26 cellular contexts compared by ENCODE assay signal in the genomic region with DNA sequence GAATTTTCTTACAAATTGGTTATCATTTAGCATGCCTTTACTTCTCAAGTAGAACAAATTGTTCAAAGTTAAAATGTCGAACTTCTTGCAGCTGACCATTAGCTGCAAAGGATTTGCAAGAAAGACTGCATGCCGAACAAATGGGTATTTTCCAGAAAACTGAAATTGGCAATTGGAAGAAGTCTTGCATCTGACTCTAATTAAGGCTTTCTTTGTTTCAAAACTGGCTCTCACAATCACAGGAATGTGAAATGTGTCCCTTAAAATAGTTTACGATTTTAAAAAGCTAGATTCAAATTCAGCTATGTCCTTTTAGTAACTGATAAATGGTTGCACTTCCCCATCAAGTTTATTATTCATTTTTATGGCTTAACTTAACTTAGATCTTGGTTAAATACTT.
"Had no signal": no experiment of that assay in that cellular context is flagged by ENCODE, and none has a peak within 500 bp of the region (broad histone marks: within the 10 kb centered on the region; RNA-seq: fewer than 3 reads in every experiment).

No MANE protein-coding gene starts in this region.

- H3K4me3 Mint-ChIP-seq: activated CD4-positive, alpha-beta memory T cell treated with anti-CD3 and anti-CD28 coated beads, Interleukin-2, amount 10 ng/mL, durations not matched to agents 7 days and 5 days; activated CD8-positive, alpha-beta memory T cell treated with anti-CD3 and anti-CD28 coated beads, Interleukin-2, amount 10 ng/mL, durations not matched to agents 7 days and 5 days; activated naive CD8-positive, alpha-beta T cell treated with anti-CD3 and anti-CD28 coated beads for 36 hours; activated T-helper 17 cell treated with anti-CD3 and anti-CD28 coated beads, Interleukin-2, amount 50 U/mL, for 72 hours; endodermal cell; mesothelial cell of epicardium; natural killer cell treated with Interleukin-12 subunit alpha and Interleukin-12 subunit beta and Interleukin-15 and Interleukin-18, amount 100 ng/mL, for 72 hours had no signal

- H3K4me3 ChIP-seq: body of pancreas, heart left ventricle, lung, smooth muscle cell, stomach, testis, upper lobe of left lung had no signal

- ATAC-seq: activated CD8-positive, alpha-beta memory T cell treated with anti-CD3 and anti-CD28 coated beads, Interleukin-2, amount 10 ng/mL, durations not matched to agents 7 days and 5 days; activated T-helper 17 cell treated with anti-CD3 and anti-CD28 coated beads, Interleukin-2, amount 50 U/mL, for 72 hours; body of pancreas; heart left ventricle; left lobe of liver; natural killer cell treated with Interleukin-12 subunit alpha and Interleukin-12 subunit beta and Interleukin-15 and Interleukin-18, amount 100 ng/mL, for 72 hours; sciatic nerve had no signal

- DNase-seq: activated CD4-positive, alpha-beta memory T cell treated with anti-CD3 and anti-CD28 coated beads, Interleukin-2, amount 10 ng/mL, durations not matched to agents 7 days and 5 days; activated CD4-positive, alpha-beta T cell treated with anti-CD3 and anti-CD28 coated beads for 48 hours; activated CD4-positive, CD25-positive, alpha-beta regulatory T cell; activated CD8-positive, alpha-beta memory T cell treated with anti-CD3 and anti-CD28 coated beads, Interleukin-2, amount 10 ng/mL, durations not matched to agents 7 days and 5 days; activated naive CD4-positive, alpha-beta T cell; activated naive CD8-positive, alpha-beta T cell treated with anti-CD3 and anti-CD28 coated beads for 36 hours; amygdala; body of pancreas; caudate nucleus; endodermal cell; erythroblast; foreskin keratinocyte; heart left ventricle; kidney; stimulated activated CD4-positive, alpha-beta T cell treated with anti-CD3 and anti-CD28 coated beads, Interleukin-4, amount 100 ng/mL, for 1 hour; stomach; T1000; testis; upper lobe of left lung had no signal

- H3K27ac Mint-ChIP-seq: activated CD4-positive, alpha-beta memory T cell treated with anti-CD3 and anti-CD28 coated beads, Interleukin-2, amount 10 ng/mL, durations not matched to agents 7 days and 5 days; activated CD8-positive, alpha-beta memory T cell treated with anti-CD3 and anti-CD28 coated beads, Interleukin-2, amount 10 ng/mL, durations not matched to agents 7 days and 5 days; activated naive CD8-positive, alpha-beta T cell treated with anti-CD3 and anti-CD28 coated beads for 36 hours; activated T-helper 17 cell treated with anti-CD3 and anti-CD28 coated beads, Interleukin-2, amount 50 U/mL, for 72 hours; endodermal cell; natural killer cell treated with Interleukin-12 subunit alpha and Interleukin-12 subunit beta and Interleukin-15 and Interleukin-18, amount 100 ng/mL, for 72 hours had no signal

- H3K27me3 Mint-ChIP-seq: activated CD4-positive, alpha-beta memory T cell treated with anti-CD3 and anti-CD28 coated beads, Interleukin-2, amount 10 ng/mL, durations not matched to agents 7 days and 5 days; activated CD8-positive, alpha-beta memory T cell treated with anti-CD3 and anti-CD28 coated beads, Interleukin-2, amount 10 ng/mL, durations not matched to agents 7 days and 5 days; activated naive CD8-positive, alpha-beta T cell treated with anti-CD3 and anti-CD28 coated beads for 36 hours; activated T-helper 17 cell treated with anti-CD3 and anti-CD28 coated beads, Interleukin-2, amount 50 U/mL, for 72 hours; natural killer cell treated with Interleukin-12 subunit alpha and Interleukin-12 subunit beta and Interleukin-15 and Interleukin-18, amount 100 ng/mL, for 72 hours had no signal

- H3K36me3 Mint-ChIP-seq: activated CD8-positive, alpha-beta memory T cell treated with anti-CD3 and anti-CD28 coated beads, Interleukin-2, amount 10 ng/mL, durations not matched to agents 7 days and 5 days; activated naive CD8-positive, alpha-beta T cell treated with anti-CD3 and anti-CD28 coated beads for 36 hours; mesothelial cell of epicardium; natural killer cell treated with Interleukin-12 subunit alpha and Interleukin-12 subunit beta and Interleukin-15 and Interleukin-18, amount 100 ng/mL, for 72 hours had no signal

- H3K9me3 Mint-ChIP-seq: activated CD4-positive, alpha-beta memory T cell treated with anti-CD3 and anti-CD28 coated beads, Interleukin-2, amount 10 ng/mL, durations not matched to agents 7 days and 5 days; activated naive CD8-positive, alpha-beta T cell treated with anti-CD3 and anti-CD28 coated beads for 36 hours; activated T-helper 17 cell treated with anti-CD3 and anti-CD28 coated beads, Interleukin-2, amount 50 U/mL, for 72 hours; endodermal cell; mesothelial cell of epicardium had no signal

- H3K4me1 Mint-ChIP-seq: activated CD4-positive, alpha-beta memory T cell treated with anti-CD3 and anti-CD28 coated beads, Interleukin-2, amount 10 ng/mL, durations not matched to agents 7 days and 5 days; activated CD8-positive, alpha-beta memory T cell treated with anti-CD3 and anti-CD28 coated beads, Interleukin-2, amount 10 ng/mL, durations not matched to agents 7 days and 5 days; activated naive CD8-positive, alpha-beta T cell treated with anti-CD3 and anti-CD28 coated beads for 36 hours; activated T-helper 17 cell treated with anti-CD3 and anti-CD28 coated beads, Interleukin-2, amount 50 U/mL, for 72 hours had no signal
